In the genomic region with DNA sequence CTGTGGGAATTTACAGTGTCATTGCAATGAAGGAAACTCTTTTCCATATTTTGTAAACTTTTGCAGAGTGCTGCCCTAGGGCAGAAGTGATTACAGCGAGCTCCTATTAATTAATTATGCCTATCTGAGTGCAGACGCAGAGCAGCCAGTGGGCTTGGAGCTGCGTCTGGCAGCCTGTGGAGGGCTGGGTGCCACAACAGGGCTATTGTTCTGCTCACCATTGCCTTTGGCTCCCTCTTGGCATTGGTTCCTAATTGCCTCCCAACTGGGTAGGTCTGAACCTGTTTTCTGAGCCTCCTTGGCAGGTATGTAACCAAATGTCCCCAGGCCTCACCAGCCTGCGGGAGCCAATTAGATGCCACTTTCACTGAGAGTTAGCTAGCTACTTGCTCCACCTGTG, we compare ENCODE assay signal across 18 cellular contexts. TPM values are rescaled to one million over a fixed set of nuclear protein-coding genes. Genes with fewer than 3 reads are reported as not detected.
DNase-seq lines count a peak whose midpoint lies in the region; ATAC-seq and TF ChIP-seq lines count a peak whose summit lies in the region.
"Had no signal": no experiment of that assay in that cellular context is flagged by ENCODE, and none has a peak within 500 bp of the region (broad histone marks: within the 10 kb centered on the region; RNA-seq: fewer than 3 reads in every experiment).

No MANE protein-coding gene starts in this region.

- in situ Hi-C loops in KBM-7 (cut with MboI; ENCODE audit: low pct_unique_long_range_greater_than_20kb, low sequenced_read_pairs), result no loop called here

- DNase-seq in BE2C, result peak; percentile 76
- DNase-seq in PC-9, result peak; percentile 42 to 89
- DNase-seq in epithelial cell of prostate (ENCODE audit: low read depth, low spot score), result no peak
- DNase-seq in DMS153 (lab: John Stamatoyannopoulos, UW), result no peak
- DNase-seq in KBM-7, result no peak
- DNase-seq in right atrium auricular region (ENCODE audit: low spot score), result no peak
- DNase-seq: activated CD4-positive, CD25-positive, alpha-beta regulatory T cell; activated naive CD4-positive, alpha-beta T cell treated with anti-CD3 and anti-CD28 coated beads, Interleukin-2, amount 10 ng/mL, durations not matched to agents 7 days and 5 days; effector memory CD8-positive, alpha-beta T cell; mesendoderm; NCI-H510A had no signal

- ATAC-seq in GM18907 (IDR thresholded peaks at IDR 0.05; ENCODE audit: unreplicated experiment), result no peak
- ATAC-seq: effector memory CD8-positive, alpha-beta T cell; gastroesophageal sphincter had no signal

- H3K27me3 ChIP-seq in BE2C, result no peaks in the 10 kb centered on the region
- no peaks in the 10 kb centered on the region for H3K27me3 ChIP-seq in PC-9 (ENCODE audit: insufficient read depth, low read depth)
- H3K27me3 ChIP-seq in parathyroid adenoma (ENCODE audit: control insufficient read depth, insufficient read depth, low read length), result no peaks in the 10 kb centered on the region
- H3K27me3 ChIP-seq in right atrium auricular region, result no peaks in the 10 kb centered on the region
- H3K27me3 ChIP-seq: gastroesophageal sphincter had no signal

- H3K36me3 ChIP-seq in BE2C (no peaks in the 10 kb centered on the region), PC-9 (ENCODE audit: low read depth) (no peaks in the 10 kb centered on the region), parathyroid adenoma (ENCODE audit: control insufficient read depth, insufficient read depth, low read length) (no peaks in the 10 kb centered on the region), right atrium auricular region (no peaks in the 10 kb centered on the region)
- H3K36me3 ChIP-seq: gastroesophageal sphincter had no signal

- H3K9me3 ChIP-seq in BE2C (no peaks in the 10 kb centered on the region), PC-9 (ENCODE audit: insufficient read depth, low read depth) (no peaks in the 10 kb centered on the region), parathyroid adenoma (ENCODE audit: control insufficient read depth, low read length) (no peaks in the 10 kb centered on the region), right atrium auricular region (no peaks in the 10 kb centered on the region)
- H3K9me3 ChIP-seq: gastroesophageal sphincter had no signal

- H3K4me3 ChIP-seq in BE2C (ENCODE audit: low read depth, low read length) (no peak overlapping the region), PC-9 (no peak overlapping the region), parathyroid adenoma (ENCODE audit: low read depth, low read length) (no peak overlapping the region), right atrium auricular region (no peak overlapping the region)
- H3K4me3 ChIP-seq: gastroesophageal sphincter had no signal

- H3K4me2 ChIP-seq in PC-9, result peak overlapping the region; percentile 70; the same call in 1 of the 2 replicates
- no peak overlapping the region for H3K4me2 ChIP-seq in parathyroid adenoma (ENCODE audit: low read length)

- POLR2A ChIA-PET in PC-9 (lab: Charles Lee; ENCODE audit: unreplicated experiment), result interaction anchor here (0.7 kb wide), 1 partner anchor 25 kb away, joined by 4 read pairs; no protein-coding TSS in a partner anchor

- H3K9me2 ChIP-seq in PC-9 (ENCODE audit: insufficient read depth), result no peaks in the 10 kb centered on the region

- H3K27ac ChIP-seq in PC-9 (peak overlapping the region; percentile 100), epithelial cell of prostate (peak overlapping the region; percentile 96), parathyroid adenoma (no peak overlapping the region), right atrium auricular region (no peak overlapping the region)
- H3K27ac ChIP-seq: gastroesophageal sphincter had no signal

- no peak overlapping the region for H3K9ac ChIP-seq in parathyroid adenoma

- H3F3A ChIP-seq in PC-9 (ENCODE audit: insufficient read depth, low read depth), result peaks cover 74% of the 10 kb centered on the region

- H3K4me1 ChIP-seq in BE2C (peaks cover 39% of the 10 kb centered on the region), PC-9 (replicated peaks; ENCODE audit: insufficient read depth) (peaks cover 99% of the 10 kb centered on the region), parathyroid adenoma (peaks cover 72% of the 10 kb centered on the region), right atrium auricular region (peaks cover 0 to 43% of the 10 kb centered on the region in 2 donors)

- CTCF ChIA-PET in PC-9 (lab: Charles Lee), result no interaction called here

- intact Hi-C loops in PC-9 (cut with micrococcal nuclease; ENCODE audit: unreplicated experiment), result no loop called here

- no peaks in the 10 kb centered on the region for H4K20me1 ChIP-seq in PC-9 (ENCODE audit: insufficient read depth)

- BruUV-seq in PC-9 (replicated peaks; lab: Mats Ljungman, UMichigan), result no TSS peak

- no peak for TF ChIP-seq CTCF in BE2C (IDR thresholded peaks at IDR 0.05; ENCODE audit: low read depth, low read length)
- no peak for TF ChIP-seq CTCF in PC-9 (conservative IDR thresholded peaks at IDR 0.05)
- TF ChIP-seq CTCF in parathyroid adenoma (IDR thresholded peaks at IDR 0.05), result no peak
- no peak for TF ChIP-seq CTCF in right atrium auricular region (IDR thresholded peaks at IDR 0.05)

- H3K79me2 ChIP-seq in PC-9 (ENCODE audit: low read depth) (0 out of 2 replicates have a peak, but pooled peaks cover 4% of the 10 kb centered on the region), parathyroid adenoma (no peaks in the 10 kb centered on the region)

- H2AFZ ChIP-seq in PC-9, result no peak overlapping the region
- peak overlapping the region; percentile 3 for H2AFZ ChIP-seq in parathyroid adenoma

RNA-seq across cellular contexts. Expression of gene ITGB6, which starts 25.6 kb away (rescaled TPM):
- polyA plus RNA-seq in BE2C (2012; ENCODE audit: insufficient read depth, insufficient read length, low read depth), result not detected
- total RNA-seq in PC-9 (2021) (24.3 and 30.6 TPM in 2 replicates), right atrium auricular region (under 1 TPM; 0.20 to 0.30 TPM)
- total RNA-seq: A673; omental fat pad; T-helper 1 cell treated with Interleukin-12 subunit alpha and Interleukin-12 subunit beta and Interleukin-4 antibody, amounts not matched to agents 30 ng/mL and 1 ng/mL, for 36 hours; temporal lobe had no signal

Comparison
In these comparisons a context has a peak if more than half of its experiments do, and no peak if none do; other contexts are left out.
1. DNase-seq: peak in BE2C (single experiment) and PC-9 (2 of 2); none in epithelial cell of prostate (single experiment), DMS153 (single experiment), KBM-7 (single experiment) and right atrium auricular region (single experiment).
2. H3K27ac ChIP-seq: peak in PC-9 (single experiment) and epithelial cell of prostate (single experiment); none in parathyroid adenoma (single experiment) and right atrium auricular region (0 of 2).
3. RNA of gene ITGB6, which starts 25.6 kb away (total RNA-seq): 24.3 to 30.6 TPM in PC-9; 0.20 to 0.30 TPM in right atrium auricular region; every median in the first group is over 10 times any median in the second.